ENCODE assay signal across 14 cellular contexts in the genomic region with DNA sequence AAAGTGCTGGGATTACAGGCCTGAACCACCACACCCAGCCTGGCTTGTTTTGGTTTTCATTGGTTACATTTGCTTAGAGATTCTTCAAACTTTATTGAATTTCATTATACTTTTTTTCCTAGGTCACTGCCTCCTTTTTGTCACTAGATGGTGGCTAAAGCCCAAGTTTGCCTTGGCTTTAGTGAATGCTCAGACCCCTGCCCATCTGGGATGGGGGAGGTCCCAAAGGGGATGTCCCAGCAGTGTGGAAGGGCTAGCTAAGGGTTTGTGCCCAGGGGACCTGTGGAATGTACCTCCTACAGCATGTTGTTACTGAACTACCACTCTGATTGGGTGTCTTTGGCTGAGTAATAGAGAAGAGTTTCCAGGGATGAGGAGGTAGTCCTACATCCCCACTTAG. TPM values are rescaled to one million over a fixed set of nuclear protein-coding genes. Genes with fewer than 3 reads are reported as not detected.
A peak's percentile ranks its signal among the peaks of the same experiment; 100 is the strongest.
DNase-seq lines count a peak whose midpoint lies in the region; ATAC-seq, FAIRE-seq and TF ChIP-seq lines count a peak whose summit lies in the region.
"Had no signal": no experiment of that assay in that cellular context is flagged by ENCODE, and none has a peak within 500 bp of the region (broad histone marks: within the 10 kb centered on the region; RNA-seq: fewer than 3 reads in every experiment).

No MANE protein-coding gene starts in this region.

- no peaks in the 10 kb centered on the region for H3K79me2 ChIP-seq in HepG2 (ENCODE audit: insufficient read depth, low read length)

- H3K4me2 ChIP-seq in HepG2 (ENCODE audit: low read depth, low read length): no peak overlapping the region

- intact Hi-C loops in HepG2 (cut with micrococcal nuclease; ENCODE audit: unreplicated experiment) (no loop called here), right lobe of liver (cut with DNase I) (no loop called here)

- BruUV-seq in HepG2 (replicated peaks; lab: Mats Ljungman, UMichigan): no TSS peak

- H3K4me3 ChIP-seq in HepG2 (replicated peaks in 1 of 3; ENCODE audit: insufficient read depth in 1 of 3, low read depth in 2 of 3, low read length in 3 of 3) (no peak overlapping the region), right lobe of liver (no peak overlapping the region), choroid plexus epithelial cell (ENCODE audit: low read depth, low read length) (no peak overlapping the region), skeletal muscle cell (ENCODE audit: low read depth, low read length) (no peak overlapping the region), MG63 (no peak overlapping the region)
- H3K4me3 ChIP-seq: HAP-1 had no signal

- POLR2A ChIA-PET in HepG2 (lab: Yijun Ruan, JAX): no interaction called here
- POLR2A ChIA-PET in RWPE1 (lab: Yijun Ruan, JAX; ENCODE audit: low non-redundant PET): no interaction called here

- TF ChIP-seq EP300 in HepG2 (IDR thresholded peaks at IDR 0.05; ENCODE audit: low read depth in 2 of 2, low read length in 2 of 2) (no peak), HepG2 (CRISPR knock-in tag; IDR thresholded peaks at IDR 0.05; ENCODE audit: borderline replicate concordance) (no peak)

- CTCF ChIA-PET in HepG2 (lab: Yijun Ruan, JAX; ENCODE audit: low intra/inter-chr PET ratio, low total read pairs): no interaction called here
- CTCF ChIA-PET in RWPE1 (lab: Yijun Ruan, JAX): no interaction called here

- TF ChIP-seq CTCF in HepG2 (CRISPR knock-in tag; IDR thresholded peaks at IDR 0.05) (0 out of 2 replicates have a peak, but pooled peaks have one; percentile 7), right lobe of liver (IDR thresholded peaks at IDR 0.05) (no peak), choroid plexus epithelial cell (conservative IDR thresholded peaks at IDR 0.05; ENCODE audit: low read depth, low read length) (no peak), RWPE1 (conservative IDR thresholded peaks at IDR 0.05; ENCODE audit: low read depth) (no peak)

- peaks cover 31% of the 10 kb centered on the region for H3K4me1 ChIP-seq in HepG2 (ENCODE audit: insufficient read depth, low read length)
- no peaks in the 10 kb centered on the region for H3K4me1 ChIP-seq in right lobe of liver
- H3K4me1 ChIP-seq: Caco-2, HAP-1 had no signal

- H4K20me1 ChIP-seq in HepG2 (ENCODE audit: insufficient read depth, low read length): no peaks in the 10 kb centered on the region

- no peak for TF ChIP-seq POLR2A in HepG2 (IDR thresholded peaks at IDR 0.05; ENCODE audit: insufficient read depth in 1 of 2, low read depth in 2 of 2, low read length in 2 of 2)
- no peak for TF ChIP-seq POLR2A in right lobe of liver (IDR thresholded peaks at IDR 0.05)

- H3K9ac ChIP-seq in HepG2 (ENCODE audit: insufficient read depth, low read depth, low read length): no peak overlapping the region

- no peak for TF ChIP-seq RAD21 in HepG2 (CRISPR knock-in tag; IDR thresholded peaks at IDR 0.05)

- H3K9me3 ChIP-seq in HepG2 (ENCODE audit: low read length) (no peaks in the 10 kb centered on the region), right lobe of liver (no peaks in the 10 kb centered on the region), MG63 (no peaks in the 10 kb centered on the region)
- H3K9me3 ChIP-seq: Caco-2 had no signal

- H3K27me3 ChIP-seq in HepG2 (ENCODE audit: control insufficient read depth in 1 of 2, insufficient read depth in 2 of 2, low read length in 2 of 2) (no peaks in the 10 kb centered on the region), right lobe of liver (no peaks in the 10 kb centered on the region), MG63 (no peaks in the 10 kb centered on the region)

- FAIRE-seq in HepG2 (lab: Jason Lieb, UNC): no peak

- in situ Hi-C loops in HepG2 (cut with HindIII; ENCODE audit: extremely low pct_ligation_motif_present, low pct_unique_long_range_greater_than_20kb): no loop called here

- no peak for ATAC-seq in HepG2
- ATAC-seq in right lobe of liver: no peak

- no peak for DNase-seq in HepG2 (ENCODE audit: low spot score)
- no peak for DNase-seq in right lobe of liver
- peak; percentile 5 for DNase-seq in choroid plexus epithelial cell (ENCODE audit: low read depth)
- peak; percentile 5 for DNase-seq in left kidney (ENCODE audit: low read depth, low spot score)
- DNase-seq in skeletal muscle cell (ENCODE audit: low read depth): peak; percentile 4
- DNase-seq in MG63: no peak
- DNase-seq in D341Med (ENCODE audit: low spot score): no peak
- no peak for DNase-seq in RWPE1 (ENCODE audit: low spot score)
- DNase-seq: Caco-2; CD8-positive, alpha-beta memory T cell; DMS 273 treated with DMSO at 0.1 percent for 48 hours had no signal

- no peak overlapping the region for H2AFZ ChIP-seq in HepG2 (ENCODE audit: low read length)

- H3K36me3 ChIP-seq in HepG2 (replicated peaks in 1 of 2; ENCODE audit: control insufficient read depth in 1 of 2, insufficient read depth in 2 of 2, low read length in 2 of 2): 0 out of 5 replicates have a peak, but pooled peaks cover 0 to 7% of the 10 kb centered on the region in 2 experiments
- H3K36me3 ChIP-seq in right lobe of liver: peaks cover 0 to under 1% (median 0%) of the 10 kb centered on the region in 4 donors
- H3K36me3 ChIP-seq in MG63: no peaks in the 10 kb centered on the region; the same call in 1 of the 2 replicates

- H3K27ac ChIP-seq in HepG2 (ENCODE audit: extremely low read length, insufficient read depth, low read length) (no peak overlapping the region), right lobe of liver (no peak overlapping the region), RWPE1 (no peak overlapping the region)
- H3K27ac ChIP-seq: 22Rv1, HL-60 had no signal

TF ChIP-seq in HepG2, 621 proteins besides CTCF, POLR2A, EP300 and RAD21 (continues in another document):
- TF ChIP-seq ZNF33B (CRISPR knock-in tag; IDR thresholded peaks at IDR 0.05) (no peak), ZNF33A (CRISPR knock-in tag; IDR thresholded peaks at IDR 0.05; ENCODE audit: borderline replicate concordance) (no peak), ETV6 (CRISPR knock-in tag; conservative IDR thresholded peaks at IDR 0.05) (no peak), THYN1 (CRISPR knock-in tag; IDR thresholded peaks at IDR 0.05; ENCODE audit: borderline replicate concordance, low read depth) (no peak), RAD51 (IDR thresholded peaks at IDR 0.05; ENCODE audit: borderline replicate concordance) (no peak), KDM5A (IDR thresholded peaks at IDR 0.05; ENCODE audit: borderline replicate concordance, low read length) (no peak), ZNF7 (CRISPR knock-in tag; IDR thresholded peaks at IDR 0.05) (no peak), ZNF614 (CRISPR knock-in tag; IDR thresholded peaks at IDR 0.05; ENCODE audit: borderline replicate concordance) (no peak), MED1 (CRISPR knock-in tag; IDR thresholded peaks at IDR 0.05) (no peak), KDM6A (CRISPR knock-in tag; IDR thresholded peaks at IDR 0.05; ENCODE audit: low read depth) (no peak), ZNF282 (IDR thresholded peaks at IDR 0.05; ENCODE audit: partially characterized antibody) (no peak)
- TF ChIP-seq, protein P1, sequence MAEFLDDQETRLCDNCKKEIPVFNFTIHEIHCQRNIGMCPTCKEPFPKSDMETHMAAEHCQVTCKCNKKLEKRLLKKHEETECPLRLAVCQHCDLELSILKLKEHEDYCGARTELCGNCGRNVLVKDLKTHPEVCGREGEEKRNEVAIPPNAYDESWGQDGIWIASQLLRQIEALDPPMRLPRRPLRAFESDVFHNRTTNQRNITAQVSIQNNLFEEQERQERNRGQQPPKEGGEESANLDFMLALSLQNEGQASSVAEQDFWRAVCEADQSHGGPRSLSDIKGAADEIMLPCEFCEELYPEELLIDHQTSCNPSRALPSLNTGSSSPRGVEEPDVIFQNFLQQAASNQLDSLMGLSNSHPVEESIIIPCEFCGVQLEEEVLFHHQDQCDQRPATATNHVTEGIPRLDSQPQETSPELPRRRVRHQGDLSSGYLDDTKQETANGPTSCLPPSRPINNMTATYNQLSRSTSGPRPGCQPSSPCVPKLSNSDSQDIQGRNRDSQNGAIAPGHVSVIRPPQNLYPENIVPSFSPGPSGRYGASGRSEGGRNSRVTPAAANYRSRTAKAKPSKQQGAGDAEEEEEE (CRISPR knock-in tag; IDR thresholded peaks at IDR 0.05; ENCODE audit: borderline replicate concordance): no peak

RNA-seq across cellular contexts. Expression of gene CEP135, which starts 58.4 kb away (rescaled TPM):
- total RNA-seq in HepG2 (2016; rRNA removed; fragmentation: Illumina TruSeq; extraction: Trizol) (8.4 and 8.8 TPM in 2 replicates), right lobe of liver (1 to 10 TPM in 5 of 6 experiments, under 1 TPM in 1; 0.59 to 2.4 (median 1.7) TPM)
- total RNA-seq in HepG2 (2016; cell fraction: cytosol; rRNA removed; fragmentation: Illumina TruSeq; extraction: Trizol; ENCODE audit: low read depth): 2.2 and 2.4 TPM in 2 replicates
- 7.3 and 8.4 TPM in 2 replicates for total RNA-seq in HepG2 (2016; cell fraction: insoluble cytoplasmic fraction; rRNA removed; fragmentation: Illumina TruSeq; extraction: Trizol)
- total RNA-seq in HepG2 (2016; cell fraction: membrane; rRNA removed; fragmentation: Illumina TruSeq; extraction: Trizol): 2.9 and 3.2 TPM in 2 replicates
- total RNA-seq in HepG2 (2016; cell fraction: nucleus; rRNA removed; fragmentation: Illumina TruSeq; extraction: Trizol): 17.3 and 17.4 TPM in 2 replicates
- polyA plus RNA-seq in HepG2 (2011; rRNA removed): 0.89 and 1.7 TPM in 2 replicates
- 0.37 and 0.47 TPM in 2 replicates for polyA plus RNA-seq in HepG2 (2011; cell fraction: cytosol; rRNA removed)
- polyA plus RNA-seq in HepG2 (2011; cell fraction: nucleus; rRNA removed): 1.7 and 2.2 TPM in 2 replicates
- 1.0 and 2.1 TPM in 2 replicates for polyA plus RNA-seq in HepG2 (2012)
- polyA plus RNA-seq in HepG2 (2016; cell fraction: cytosol; fragmentation: Illumina TruSeq; extraction: Trizol; ENCODE audit: low read depth): 0.09 and 0.11 TPM in 2 replicates
- 6.2 and 6.7 TPM in 2 replicates for polyA plus RNA-seq in HepG2 (2016; cell fraction: insoluble cytoplasmic fraction; fragmentation: Illumina TruSeq; extraction: Trizol; ENCODE audit: low read depth)
- polyA plus RNA-seq in HepG2 (2016; cell fraction: membrane; fragmentation: Illumina TruSeq; extraction: Trizol; ENCODE audit: low read depth): 0.48 and 0.52 TPM in 2 replicates
- polyA plus RNA-seq in HepG2 (2016; cell fraction: nucleus; fragmentation: Illumina TruSeq; extraction: Trizol; ENCODE audit: insufficient read depth, low read depth): 15.7 and 16.2 TPM in 2 replicates
- polyA minus RNA-seq in HepG2 (2011; rRNA and poly(A)+ RNA removed; ENCODE audit: low replicate concordance): 1.0 and 3.6 TPM in 2 replicates
- polyA minus RNA-seq in HepG2 (2011; cell fraction: cytosol; rRNA and poly(A)+ RNA removed): 1.1 TPM in 2 replicates
- polyA minus RNA-seq in HepG2 (2011; cell fraction: nucleus; rRNA and poly(A)+ RNA removed): 11.7 and 15.8 TPM in 2 replicates
- 1.2 and 8.6 TPM in 2 replicates for total RNA-seq in MG63 (2014; rRNA removed; shearing (Covaris generic); ENCODE audit: low replicate concordance)

Comparison
In these comparisons a context has a peak if more than half of its experiments do, and no peak if none do; other contexts are left out.
1. DNase-seq: peak in choroid plexus epithelial cell (single experiment), left kidney (single experiment) and skeletal muscle cell (single experiment); none in HepG2 (single experiment), right lobe of liver (0 of 3), MG63 (single experiment), D341Med (single experiment) and RWPE1 (single experiment).